Comparison of ENCODE assay signal across 17 cellular contexts in the genomic region with DNA sequence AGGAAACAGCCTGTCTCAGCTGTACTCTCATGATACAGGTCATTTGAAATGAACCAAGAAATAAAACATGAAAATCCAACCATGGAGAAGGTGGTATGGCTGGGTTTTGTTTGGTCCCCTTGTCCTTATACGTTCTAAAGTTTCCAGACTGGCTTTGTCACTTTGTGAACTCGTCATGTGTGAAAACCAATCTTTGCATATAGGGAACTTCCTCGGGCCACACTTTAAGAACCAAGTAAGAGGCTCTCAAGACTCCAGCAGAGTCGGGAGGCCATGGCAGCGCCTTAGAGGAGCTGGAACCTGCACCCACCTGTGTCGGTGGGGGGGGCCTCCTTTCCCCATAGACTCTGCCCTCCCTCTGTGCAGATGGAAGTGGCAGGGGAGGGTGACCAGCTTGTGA.
A peak's percentile ranks its signal among the peaks of the same experiment; 100 is the strongest.
DNase-seq lines count a peak whose midpoint lies in the region; ATAC-seq, FAIRE-seq and TF ChIP-seq lines count a peak whose summit lies in the region.
"Had no signal": no experiment of that assay in that cellular context is flagged by ENCODE, and none has a peak within 500 bp of the region (broad histone marks: within the 10 kb centered on the region; RNA-seq: fewer than 3 reads in every experiment).

No MANE protein-coding gene starts in this region.

- no peak overlapping the region for H3K4me2 ChIP-seq in GM12878 (ENCODE audit: control insufficient read depth, insufficient read depth)

- no peak for TF ChIP-seq CTCF in GM12878 (IDR thresholded peaks at IDR 0.05 in 2 of 3, conservative IDR thresholded peaks at IDR 0.05 in 1 of 3; ENCODE audit: control insufficient read depth in 2 of 3, extremely low read depth in 1 of 3, insufficient read depth in 1 of 3, low read depth in 3 of 3, low read length in 3 of 3)

- no peak overlapping the region for H3K9ac ChIP-seq in GM12878 (ENCODE audit: control insufficient read depth, insufficient read depth, low read length)

- CTCF ChIA-PET in GM12878 (lab: Yijun Ruan, JAX): interaction anchor here (1.5 kb wide), 2 partner anchors 12 to 209 kb away, joined by 3 to 4 read pairs; no protein-coding TSS in a partner anchor

- FAIRE-seq in GM12878 (lab: Jason Lieb, UNC): peak; percentile 47
- FAIRE-seq in small intestine (lab: Jason Lieb, UNC): no peak
- FAIRE-seq: GM12892 had no signal

- no peak overlapping the region for H3K4me3 ChIP-seq in GM12878
- H3K4me3 ChIP-seq in small intestine (ENCODE audit: low read depth in 1 of 2, low read length in 2 of 2): no peak overlapping the region

- RAD21 ChIA-PET in GM12878 (lab: Charles Lee; ENCODE audit: unreplicated experiment): no interaction called here

- H3K27ac ChIP-seq in GM12878 (ENCODE audit: control insufficient read depth, insufficient read depth): no peak overlapping the region
- H3K27ac ChIP-seq in small intestine (ENCODE audit: low read depth in 1 of 2, low read length in 1 of 2): no peak overlapping the region
- H3K27ac ChIP-seq: 22Rv1 had no signal

- no peaks in the 10 kb centered on the region for H3K36me3 ChIP-seq in GM12878 (ENCODE audit: control insufficient read depth in 2 of 2, insufficient read depth in 2 of 2, low read length in 1 of 2)
- no peaks in the 10 kb centered on the region for H3K36me3 ChIP-seq in small intestine (ENCODE audit: control insufficient read depth in 2 of 2, insufficient read depth in 2 of 2, low read length in 2 of 2)

- no peak for TF ChIP-seq EP300 in GM12878 (IDR thresholded peaks at IDR 0.05; ENCODE audit: borderline replicate concordance in 1 of 2, control insufficient read depth in 1 of 2, low read depth in 2 of 2, low read length in 2 of 2)

- no peak overlapping the region for H2AFZ ChIP-seq in GM12878 (ENCODE audit: control insufficient read depth, low read depth, low read length)

- no TSS peak for BruUV-seq in GM12878 (replicated peaks; lab: Mats Ljungman, UMichigan)

- H3K27ac Mint-ChIP-seq in activated T-helper 17 cell treated with anti-CD3 and anti-CD28 coated beads, Interleukin-2, amount 50 U/mL, for 72 hours: no peak overlapping the region
- H3K27ac Mint-ChIP-seq: CD14-positive monocyte; CD8-positive, alpha-beta memory T cell; H9; IgD-negative memory B cell had no signal

- H3K9me3 ChIP-seq in GM12878 (replicated peaks; ENCODE audit: control insufficient read depth, insufficient read depth, low read length) (no peaks in the 10 kb centered on the region; the same call in 2 of the 3 replicates), small intestine (ENCODE audit: control insufficient read depth, low read depth) (no peaks in the 10 kb centered on the region)
- H3K9me3 ChIP-seq: Caco-2 had no signal

- peak; percentile 23; the same call in 2 of the 3 replicates for ATAC-seq in GM12878
- no peak for ATAC-seq in activated T-helper 17 cell treated with anti-CD3 and anti-CD28 coated beads, Interleukin-2, amount 50 U/mL, for 72 hours (replicated peaks)

- no peak for TF ChIP-seq RAD21 in GM12878 (IDR thresholded peaks at IDR 0.05; ENCODE audit: insufficient read depth, low read depth, low read length)

- SMC1A ChIA-PET in GM12878 (lab: Charles Lee; ENCODE audit: uncharacterized antibody, unreplicated experiment): interaction anchor here (1.0 to 2.2 kb wide), 3 partner anchors 8 to 15 kb away, joined by 3 to 15 read pairs (median 5); no protein-coding TSS in a partner anchor

- H3K4me1 Mint-ChIP-seq in activated T-helper 17 cell treated with anti-CD3 and anti-CD28 coated beads, Interleukin-2, amount 50 U/mL, for 72 hours: no peaks in the 10 kb centered on the region
- H3K4me1 Mint-ChIP-seq: CD14-positive monocyte; CD8-positive, alpha-beta memory T cell had no signal

- peaks cover 10% of the 10 kb centered on the region for H3K27me3 Mint-ChIP-seq in activated T-helper 17 cell treated with anti-CD3 and anti-CD28 coated beads, Interleukin-2, amount 50 U/mL, for 72 hours

- no peaks in the 10 kb centered on the region for H3K9me3 Mint-ChIP-seq in activated T-helper 17 cell treated with anti-CD3 and anti-CD28 coated beads, Interleukin-2, amount 50 U/mL, for 72 hours
- H3K9me3 Mint-ChIP-seq: CD14-positive monocyte; CD8-positive, alpha-beta memory T cell; H9 had no signal

- WGBS in GM12878 (ENCODE audit: insufficient coverage, insufficient replicate concordance, low lambda C conversion rate, missing lambda C conversion rate): 7% methylated on average over 6 of the region's 6 CpGs
- WGBS in small intestine, 3 donors: 22 to 68% (median 32%) methylated on average over 6 of the region's 6 CpGs

- POLR2A ChIA-PET in GM12878 (lab: Charles Lee): interaction anchor here (1.2 kb wide), 1 partner anchor 11 kb away, joined by 3 read pairs; no protein-coding TSS in a partner anchor

- no peaks in the 10 kb centered on the region for H4K20me1 ChIP-seq in GM12878 (ENCODE audit: control insufficient read depth, insufficient read depth)

- H3K4me1 ChIP-seq in GM12878 (ENCODE audit: control insufficient read depth, insufficient read depth, low read length) (no peaks in the 10 kb centered on the region), small intestine (ENCODE audit: control insufficient read depth in 2 of 2, insufficient read depth in 1 of 2, low read depth in 1 of 2, low read length in 1 of 2) (no peaks in the 10 kb centered on the region)
- H3K4me1 ChIP-seq: Caco-2 had no signal

- intact Hi-C loops in GM12878 (cut with micrococcal nuclease; ENCODE audit: unreplicated experiment): no loop called here

- in situ Hi-C loops in GM12878 (cut with MboI): no loop called here

- DNase-seq in DMS79 treated with DMSO at 0.1 percent for 48 hours (lab: John Stamatoyannopoulos, UW): peak; percentile 17
- DNase-seq in DMS79 (lab: John Stamatoyannopoulos, UW): no peak
- DNase-seq in GM19238 (ENCODE audit: insufficient read length, low spot score): peak; percentile 20
- no peak for DNase-seq in GM12878 (ENCODE audit: low read depth, low spot score)
- peak; percentile 2 for DNase-seq in small intestine
- no peak for DNase-seq in amygdala (lab: John Stamatoyannopoulos, UW)
- no peak for DNase-seq in OCI-M2 (lab: John Stamatoyannopoulos, UW; ENCODE audit: unreplicated experiment)
- DNase-seq: CD8-positive, alpha-beta memory T cell; DMS53; GOT3; H9 had no signal

- TF ChIP-seq POLR2A in GM12878 (IDR thresholded peaks at IDR 0.05; ENCODE audit: low read depth, low read length): no peak

- H3K27me3 ChIP-seq in GM12878 (replicated peaks in 1 of 2; ENCODE audit: control insufficient read depth in 2 of 2, insufficient read depth in 2 of 2, low read length in 1 of 2): no peaks in the 10 kb centered on the region; a peak in 1 of 4 replicates
- H3K27me3 ChIP-seq in small intestine (ENCODE audit: control insufficient read depth in 2 of 2, insufficient read depth in 2 of 2, low read length in 2 of 2): no peaks in the 10 kb centered on the region

- H3K4me3 Mint-ChIP-seq in activated T-helper 17 cell treated with anti-CD3 and anti-CD28 coated beads, Interleukin-2, amount 50 U/mL, for 72 hours: no peak overlapping the region
- H3K4me3 Mint-ChIP-seq: CD14-positive monocyte; CD8-positive, alpha-beta memory T cell; H9; IgD-negative memory B cell had no signal

- no peaks in the 10 kb centered on the region for H3K36me3 Mint-ChIP-seq in activated T-helper 17 cell treated with anti-CD3 and anti-CD28 coated beads, Interleukin-2, amount 50 U/mL, for 72 hours (ENCODE audit: low read depth)
- H3K36me3 Mint-ChIP-seq: CD14-positive monocyte; CD8-positive, alpha-beta memory T cell; IgD-negative memory B cell had no signal

- no peaks in the 10 kb centered on the region for H3K79me2 ChIP-seq in GM12878 (ENCODE audit: control insufficient read depth, insufficient read depth, low read length)

TF ChIP-seq in GM12878, 131 proteins besides CTCF, POLR2A, EP300 and RAD21 (continues in another document):
- TF ChIP-seq RFX5 (IDR thresholded peaks at IDR 0.05; ENCODE audit: low read depth, low read length) (no peak), STAT1 (conservative IDR thresholded peaks at IDR 0.05) (no peak)
- TF ChIP-seq, protein P1, sequence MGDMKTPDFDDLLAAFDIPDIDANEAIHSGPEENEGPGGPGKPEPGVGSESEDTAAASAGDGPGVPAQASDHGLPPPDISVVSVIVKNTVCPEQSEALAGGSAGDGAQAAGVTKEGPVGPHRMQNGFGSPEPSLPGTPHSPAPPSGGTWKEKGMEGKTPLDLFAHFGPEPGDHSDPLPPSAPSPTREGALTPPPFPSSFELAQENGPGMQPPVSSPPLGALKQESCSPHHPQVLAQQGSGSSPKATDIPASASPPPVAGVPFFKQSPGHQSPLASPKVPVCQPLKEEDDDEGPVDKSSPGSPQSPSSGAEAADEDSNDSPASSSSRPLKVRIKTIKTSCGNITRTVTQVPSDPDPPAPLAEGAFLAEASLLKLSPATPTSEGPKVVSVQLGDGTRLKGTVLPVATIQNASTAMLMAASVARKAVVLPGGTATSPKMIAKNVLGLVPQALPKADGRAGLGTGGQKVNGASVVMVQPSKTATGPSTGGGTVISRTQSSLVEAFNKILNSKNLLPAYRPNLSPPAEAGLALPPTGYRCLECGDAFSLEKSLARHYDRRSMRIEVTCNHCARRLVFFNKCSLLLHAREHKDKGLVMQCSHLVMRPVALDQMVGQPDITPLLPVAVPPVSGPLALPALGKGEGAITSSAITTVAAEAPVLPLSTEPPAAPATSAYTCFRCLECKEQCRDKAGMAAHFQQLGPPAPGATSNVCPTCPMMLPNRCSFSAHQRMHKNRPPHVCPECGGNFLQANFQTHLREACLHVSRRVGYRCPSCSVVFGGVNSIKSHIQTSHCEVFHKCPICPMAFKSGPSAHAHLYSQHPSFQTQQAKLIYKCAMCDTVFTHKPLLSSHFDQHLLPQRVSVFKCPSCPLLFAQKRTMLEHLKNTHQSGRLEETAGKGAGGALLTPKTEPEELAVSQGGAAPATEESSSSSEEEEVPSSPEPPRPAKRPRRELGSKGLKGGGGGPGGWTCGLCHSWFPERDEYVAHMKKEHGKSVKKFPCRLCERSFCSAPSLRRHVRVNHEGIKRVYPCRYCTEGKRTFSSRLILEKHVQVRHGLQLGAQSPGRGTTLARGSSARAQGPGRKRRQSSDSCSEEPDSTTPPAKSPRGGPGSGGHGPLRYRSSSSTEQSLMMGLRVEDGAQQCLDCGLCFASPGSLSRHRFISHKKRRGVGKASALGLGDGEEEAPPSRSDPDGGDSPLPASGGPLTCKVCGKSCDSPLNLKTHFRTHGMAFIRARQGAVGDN (IDR thresholded peaks at IDR 0.05): peak; percentile 24; the same call in 1 of the 2 replicates
- TF ChIP-seq, protein P2, sequence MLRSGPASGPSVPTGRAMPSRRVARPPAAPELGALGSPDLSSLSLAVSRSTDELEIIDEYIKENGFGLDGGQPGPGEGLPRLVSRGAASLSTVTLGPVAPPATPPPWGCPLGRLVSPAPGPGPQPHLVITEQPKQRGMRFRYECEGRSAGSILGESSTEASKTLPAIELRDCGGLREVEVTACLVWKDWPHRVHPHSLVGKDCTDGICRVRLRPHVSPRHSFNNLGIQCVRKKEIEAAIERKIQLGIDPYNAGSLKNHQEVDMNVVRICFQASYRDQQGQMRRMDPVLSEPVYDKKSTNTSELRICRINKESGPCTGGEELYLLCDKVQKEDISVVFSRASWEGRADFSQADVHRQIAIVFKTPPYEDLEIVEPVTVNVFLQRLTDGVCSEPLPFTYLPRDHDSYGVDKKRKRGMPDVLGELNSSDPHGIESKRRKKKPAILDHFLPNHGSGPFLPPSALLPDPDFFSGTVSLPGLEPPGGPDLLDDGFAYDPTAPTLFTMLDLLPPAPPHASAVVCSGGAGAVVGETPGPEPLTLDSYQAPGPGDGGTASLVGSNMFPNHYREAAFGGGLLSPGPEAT (IDR thresholded peaks at IDR 0.05; ENCODE audit: low read depth): 0 out of 2 replicates have a peak, but pooled peaks have one; percentile 33

Comparison
In these comparisons a context has a peak if more than half of its experiments do, and no peak if none do; other contexts are left out.
1. DNase-seq: peak in DMS79 treated with DMSO at 0.1 percent for 48 hours (single experiment), GM19238 (single experiment) and small intestine (single experiment); none in DMS79 (single experiment), GM12878 (single experiment), amygdala (0 of 56) and OCI-M2 (single experiment).